8 cellular contexts compared by ENCODE assay signal in the genomic region with DNA sequence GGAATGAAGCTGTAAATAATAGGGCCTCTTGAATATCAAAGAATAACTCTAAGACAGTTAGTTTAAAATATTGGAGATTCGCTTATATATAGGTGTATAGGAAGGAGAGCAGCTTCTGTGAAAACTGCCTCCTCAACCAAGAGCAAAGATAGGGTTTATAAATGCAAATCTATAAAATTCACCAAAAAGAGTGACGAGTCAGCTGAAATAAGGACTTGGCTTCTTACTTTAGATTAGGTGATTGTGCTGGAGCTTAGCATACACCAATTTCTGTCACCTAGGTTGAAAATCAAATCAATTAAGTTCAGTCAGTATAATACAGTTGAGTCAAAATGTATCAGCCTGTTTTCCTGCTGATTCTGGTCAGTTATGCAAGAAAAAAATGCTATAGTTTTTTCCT.
"Had no signal": no experiment of that assay in that cellular context is flagged by ENCODE, and none has a peak within 500 bp of the region (broad histone marks: within the 10 kb centered on the region; RNA-seq: fewer than 3 reads in every experiment).

No MANE protein-coding gene starts in this region.

- FAIRE-seq: G401.6, GM12878, GM12891, GM12892, GM18507, GM19239 had no signal

- DNase-seq: GDM1, GF-D8 had no signal

- ATAC-seq: GM12878 had no signal

- H3K4me3 ChIP-seq: GM12878 had no signal
